In genomic region chr16:49315602-49316001, GRCh38 we compare ENCODE assay signal across 8 cellular contexts. TPM values are rescaled to one million over a fixed set of nuclear protein-coding genes. Genes with fewer than 3 reads are reported as not detected.
"Had no signal": no experiment of that assay in that cellular context is flagged by ENCODE, and none has a peak within 500 bp of the region (broad histone marks: within the 10 kb centered on the region; RNA-seq: fewer than 3 reads in every experiment).

No MANE protein-coding gene starts in this region.

- H3K27ac ChIP-seq: HL-60 had no signal

- H3K4me3 ChIP-seq: K562 had no signal

- DNase-seq: IMR-90, KBM-7, KG1 had no signal

RNA-seq across cellular contexts. Expression of gene CBLN1, which starts 34.0 kb away (rescaled TPM):
- total RNA-seq: HepG2, HT1080, IMR-90, K562 had no signal

RNA-seq across cellular contexts. Expression of gene C16orf78, which starts 58.0 kb away (rescaled TPM):
- total RNA-seq: HepG2, HT-29, HT1080, IMR-90, K562 had no signal
